Comparison of ENCODE assay signal across 9 cellular contexts in the genomic region with DNA sequence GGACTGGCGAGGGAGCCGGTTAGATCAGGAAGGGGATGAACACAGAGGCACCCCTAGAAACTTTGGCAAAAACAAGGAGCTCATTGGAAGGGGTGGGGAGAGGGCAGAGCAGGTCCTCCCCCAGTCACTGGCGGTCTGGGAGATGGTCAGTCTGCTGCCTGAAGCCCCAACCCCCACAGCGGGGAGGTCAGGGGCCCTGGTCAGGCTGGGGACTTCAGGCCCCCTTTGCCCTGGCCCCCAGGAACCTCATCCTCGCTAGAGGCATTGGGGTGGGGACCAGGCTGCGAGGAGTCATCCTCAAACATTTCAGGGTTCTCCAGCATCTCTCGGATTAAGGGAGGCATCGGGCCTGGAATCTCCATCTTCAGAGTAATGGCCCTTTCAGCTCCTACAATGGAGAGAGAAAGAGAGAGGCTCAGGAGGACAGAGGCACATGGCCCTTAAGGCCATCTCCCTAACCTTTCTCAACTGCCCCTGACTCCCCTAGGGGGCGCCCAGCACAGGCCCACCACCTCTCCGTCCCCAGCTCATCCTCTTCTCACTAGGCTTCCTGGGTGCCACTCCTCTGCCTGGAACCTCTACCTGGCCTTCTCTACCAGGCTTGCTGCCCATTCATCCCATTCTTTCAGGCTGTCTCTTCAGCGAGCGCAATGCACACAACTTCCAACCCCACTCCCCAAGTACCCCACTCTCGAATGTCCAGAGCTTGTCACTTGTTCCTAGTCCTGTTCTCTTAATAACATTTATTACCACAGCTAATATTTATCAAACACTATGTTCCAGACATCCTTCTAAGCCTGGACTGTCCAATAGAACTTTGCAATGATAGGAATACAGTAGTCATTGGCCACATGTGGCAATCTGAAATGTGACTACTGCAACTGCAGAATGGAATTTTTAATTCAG. TPM values are rescaled to one million over a fixed set of nuclear protein-coding genes. Genes with fewer than 3 reads are reported as not detected.
DNase-seq lines count a peak whose midpoint lies in the region; ATAC-seq, FAIRE-seq and TF ChIP-seq lines count a peak whose summit lies in the region.
"Had no signal": no experiment of that assay in that cellular context is flagged by ENCODE, and none has a peak within 500 bp of the region (broad histone marks: within the 10 kb centered on the region; RNA-seq: fewer than 3 reads in every experiment).

No MANE protein-coding gene starts in this region.

- no peak overlapping the region for H3K4me3 Mint-ChIP-seq in stimulated activated naive CD8-positive, alpha-beta T cell treated with anti-CD3 and anti-CD28 coated beads, Interleukin-15, amount 100 ng/mL, for 72 hours

- CTCF ChIA-PET in endothelial cell of umbilical vein (lab: Charles Lee): interaction anchor here (0.9 to 7.3 kb wide), 9 partner anchors 14 to 133 kb away, joined by 3 to 366 read pairs (median 54); a partner anchor contains a TSS

- no peak for ATAC-seq in stimulated activated naive CD8-positive, alpha-beta T cell treated with anti-CD3 and anti-CD28 coated beads, Interleukin-15, Interleukin-2, amounts not matched to agents 100 U/mL and 50 U/mL, for 24 hours
- ATAC-seq in stimulated activated naive CD8-positive, alpha-beta T cell treated with anti-CD3 and anti-CD28 coated beads, Interleukin-15, amount 100 ng/mL, for 72 hours: no peak
- ATAC-seq in HG02938 (IDR thresholded peaks at IDR 0.05; ENCODE audit: unreplicated experiment) (no peak), GM19455 (IDR thresholded peaks at IDR 0.05; ENCODE audit: unreplicated experiment) (no peak)

- dilution Hi-C loops in endothelial cell of umbilical vein (cut with MboI; ENCODE audit: extremely low pct_ligation_motif_present, low sequenced_read_pairs): no loop called here

- TF ChIP-seq POLR2A in endothelial cell of umbilical vein (IDR thresholded peaks at IDR 0.05; ENCODE audit: low read depth, low read length) (no peak), lower leg skin (IDR thresholded peaks at IDR 0.05) (no peak)

- FAIRE-seq in endothelial cell of umbilical vein (lab: Jason Lieb, UNC): no peak

- peak; percentile 49 for DNase-seq in stimulated activated naive CD8-positive, alpha-beta T cell treated with anti-CD3 and anti-CD28 coated beads, Interleukin-15, Interleukin-2, amounts not matched to agents 100 U/mL and 50 U/mL, for 24 hours
- no peak for DNase-seq in stimulated activated naive CD8-positive, alpha-beta T cell treated with anti-CD3 and anti-CD28 coated beads, Interleukin-15, amount 100 ng/mL, for 72 hours
- DNase-seq in endothelial cell of umbilical vein (ENCODE audit: low read depth, low spot score) (no peak), lower leg skin (ENCODE audit: low spot score in 2 of 2) (no peak)
- DNase-seq in activated CD4-positive, alpha-beta T cell treated with anti-CD3 and anti-CD28 coated beads, Interleukin-2, amount 50 U/mL, for 48 hours: no peak
- DNase-seq: NCI-H1092 treated with DMSO at 0.1 percent for 48 hours had no signal

- intact Hi-C loops in endothelial cell of umbilical vein (cut with micrococcal nuclease) (no loop called here), lower leg skin (cut with DNase I; ENCODE audit: low total_unique reads) (loop anchor here (5.0 kb wide), 1 partner anchor 81 kb away; no protein-coding TSS in a partner anchor)

- H2AFZ ChIP-seq in OCI-LY3 (ENCODE audit: low read depth, low read length): no peak overlapping the region
- no peak overlapping the region for H2AFZ ChIP-seq in endothelial cell of umbilical vein (ENCODE audit: low read depth, low read length)

- no peaks in the 10 kb centered on the region for H3K9me3 Mint-ChIP-seq in stimulated activated naive CD8-positive, alpha-beta T cell treated with anti-CD3 and anti-CD28 coated beads, Interleukin-15, amount 100 ng/mL, for 72 hours

- H3K4me3 ChIP-seq in OCI-LY3 (ENCODE audit: low read length) (no peak overlapping the region), endothelial cell of umbilical vein (replicated peaks in 1 of 3; ENCODE audit: insufficient read depth in 1 of 3, low read depth in 1 of 3, low read length in 3 of 3) (no peak overlapping the region), lower leg skin (ENCODE audit: low read depth, poor library complexity, severe bottlenecking) (no peak overlapping the region)

- H4K20me1 ChIP-seq in OCI-LY3 (ENCODE audit: insufficient read depth, low read length) (no peaks in the 10 kb centered on the region), endothelial cell of umbilical vein (replicated peaks; ENCODE audit: control insufficient read depth, extremely low read depth, insufficient read depth, low read length) (no peaks in the 10 kb centered on the region)

- H3K9ac ChIP-seq in OCI-LY3 (ENCODE audit: low read length) (no peak overlapping the region), endothelial cell of umbilical vein (replicated peaks; ENCODE audit: extremely low read depth, insufficient read depth, low read length) (no peak overlapping the region)

- no peaks in the 10 kb centered on the region for H3K27me3 Mint-ChIP-seq in stimulated activated naive CD8-positive, alpha-beta T cell treated with anti-CD3 and anti-CD28 coated beads, Interleukin-15, amount 100 ng/mL, for 72 hours

- peaks cover 92% of the 10 kb centered on the region for H3K4me1 Mint-ChIP-seq in stimulated activated naive CD8-positive, alpha-beta T cell treated with anti-CD3 and anti-CD28 coated beads, Interleukin-15, amount 100 ng/mL, for 72 hours

- POLR2A ChIA-PET in endothelial cell of umbilical vein (lab: Charles Lee): no interaction called here

- H3K9me1 ChIP-seq in endothelial cell of umbilical vein (replicated peaks; ENCODE audit: control insufficient read depth, extremely low read depth, insufficient read depth, low read length): no peaks in the 10 kb centered on the region

- peak overlapping the region in 1 of 2 donors; percentile 14 for H3K27ac Mint-ChIP-seq in stimulated activated naive CD8-positive, alpha-beta T cell treated with anti-CD3 and anti-CD28 coated beads, Interleukin-15, amount 100 ng/mL, for 72 hours

- H3K4me2 ChIP-seq in OCI-LY3 (ENCODE audit: low read length): no peak overlapping the region
- H3K4me2 ChIP-seq in endothelial cell of umbilical vein (ENCODE audit: insufficient read depth, low read length): no peak overlapping the region

- no TSS peak for BruUV-seq in endothelial cell of umbilical vein (replicated peaks; lab: Mats Ljungman, UMichigan)

- H3K27ac ChIP-seq in OCI-LY3 (ENCODE audit: low read length) (no peak overlapping the region), endothelial cell of umbilical vein (ENCODE audit: insufficient read depth, low read depth, low read length) (no peak overlapping the region)

- TF ChIP-seq CTCF in OCI-LY3 (IDR thresholded peaks at IDR 0.05; ENCODE audit: low read depth, low read length): peak; percentile 60
- peak; percentile 17 to 36 for TF ChIP-seq CTCF in endothelial cell of umbilical vein (IDR thresholded peaks at IDR 0.05; ENCODE audit: extremely low read depth in 1 of 2, insufficient read depth in 1 of 2, low read depth in 1 of 2, low read length in 2 of 2)
- TF ChIP-seq CTCF in lower leg skin (IDR thresholded peaks at IDR 0.05): no peak

- H3K79me2 ChIP-seq in OCI-LY3 (ENCODE audit: low read length) (no peaks in the 10 kb centered on the region), endothelial cell of umbilical vein (ENCODE audit: control insufficient read depth, insufficient read depth, low read length) (no peaks in the 10 kb centered on the region)

- 91% methylated on average over 13 of the region's 13 CpGs for WGBS in lower leg skin, 2 donors

- H3K4me1 ChIP-seq in OCI-LY3 (ENCODE audit: low read length): peaks cover 31% of the 10 kb centered on the region
- H3K4me1 ChIP-seq in endothelial cell of umbilical vein (ENCODE audit: control insufficient read depth, extremely low read depth, insufficient read depth, low read length): peaks cover 26% of the 10 kb centered on the region

- H3K27me3 ChIP-seq in OCI-LY3 (ENCODE audit: low read depth, low read length) (no peaks in the 10 kb centered on the region), endothelial cell of umbilical vein (ENCODE audit: control insufficient read depth in 2 of 2, insufficient read depth in 2 of 2, low read length in 2 of 2) (no peaks in the 10 kb centered on the region)

- H3K36me3 ChIP-seq in OCI-LY3 (replicated peaks; ENCODE audit: low read depth, low read length) (no peaks in the 10 kb centered on the region), endothelial cell of umbilical vein (ENCODE audit: control insufficient read depth in 2 of 2, extremely low read depth in 1 of 2, insufficient read depth in 2 of 2, low read length in 2 of 2) (peaks cover 0 to 2% of the 10 kb centered on the region in 2 experiments)

- no peaks in the 10 kb centered on the region for H3K9me3 ChIP-seq in OCI-LY3 (ENCODE audit: insufficient read depth, low read length)
- H3K9me3 ChIP-seq in endothelial cell of umbilical vein (replicated peaks; ENCODE audit: control insufficient read depth, insufficient read depth, low read length): no peaks in the 10 kb centered on the region

RNA-seq across cellular contexts. Expression of a gene that starts 4.7 kb away (rescaled TPM):
- not detected in 2 replicates for total RNA-seq in endothelial cell of umbilical vein
- polyA plus RNA-seq in endothelial cell of umbilical vein: 0.17 and 0.18 TPM in 2 replicates
- polyA plus RNA-seq in endothelial cell of umbilical vein (2011; cell fraction: cytosol; rRNA removed): 0.04 and 0.14 TPM in 2 replicates
- polyA plus RNA-seq in endothelial cell of umbilical vein (2011; cell fraction: nucleus; rRNA removed): 0.43 and 0.47 TPM in 2 replicates
- polyA plus RNA-seq in endothelial cell of umbilical vein (2012): not detected in 2 replicates
- polyA minus RNA-seq in endothelial cell of umbilical vein: 0.17 TPM in 1 of 2 replicates, not detected in the other
- not detected for polyA minus RNA-seq in endothelial cell of umbilical vein (2011; cell fraction: cytosol; rRNA and poly(A)+ RNA removed)
- 0.53 TPM in 1 of 2 replicates, not detected in the other for polyA minus RNA-seq in endothelial cell of umbilical vein (2011; cell fraction: nucleus; rRNA and poly(A)+ RNA removed)
- 10 to 100 TPM in 1 of 4 donors, 1 to 10 TPM in 3; 6.5 to 13.2 (median 7.8) TPM for total RNA-seq in lower leg skin

RNA-seq across cellular contexts. Expression of a gene that starts 20.3 kb away (rescaled TPM):
- total RNA-seq in endothelial cell of umbilical vein (16.1 and 19.5 TPM in 2 replicates), lower leg skin (100 to 1,000 TPM; 160 to 207 (median 199) TPM)
- polyA plus RNA-seq in endothelial cell of umbilical vein: 9.9 and 11.6 TPM in 2 replicates
- polyA plus RNA-seq in endothelial cell of umbilical vein (2011; cell fraction: cytosol; rRNA removed): 7.7 and 9.4 TPM in 2 replicates
- polyA plus RNA-seq in endothelial cell of umbilical vein (2011; cell fraction: nucleus; rRNA removed): 10.6 and 13.5 TPM in 2 replicates
- polyA plus RNA-seq in endothelial cell of umbilical vein (2012): 13.4 and 16.6 TPM in 2 replicates
- 6.7 and 8.5 TPM in 2 replicates for polyA minus RNA-seq in endothelial cell of umbilical vein
- polyA minus RNA-seq in endothelial cell of umbilical vein (2011; cell fraction: cytosol; rRNA and poly(A)+ RNA removed): 19.9 TPM
- polyA minus RNA-seq in endothelial cell of umbilical vein (2011; cell fraction: nucleus; rRNA and poly(A)+ RNA removed): 2.5 and 4.1 TPM in 2 replicates

RNA-seq across cellular contexts. Expression of a gene that starts 31.0 kb away (rescaled TPM):
- total RNA-seq in endothelial cell of umbilical vein: 21.1 and 22.0 TPM in 2 replicates
- 24.0 and 24.4 TPM in 2 replicates for polyA plus RNA-seq in endothelial cell of umbilical vein
- 5.1 and 8.8 TPM in 2 replicates for polyA plus RNA-seq in endothelial cell of umbilical vein (2011; cell fraction: cytosol; rRNA removed)
- 214 and 219 TPM in 2 replicates for polyA plus RNA-seq in endothelial cell of umbilical vein (2011; cell fraction: nucleus; rRNA removed)
- 16.2 and 18.2 TPM in 2 replicates for polyA plus RNA-seq in endothelial cell of umbilical vein (2012)
- polyA minus RNA-seq in endothelial cell of umbilical vein: 21.9 and 31.0 TPM in 2 replicates
- polyA minus RNA-seq in endothelial cell of umbilical vein (2011; cell fraction: cytosol; rRNA and poly(A)+ RNA removed): 4.9 TPM
- polyA minus RNA-seq in endothelial cell of umbilical vein (2011; cell fraction: nucleus; rRNA and poly(A)+ RNA removed): 28.4 and 32.6 TPM in 2 replicates
- total RNA-seq in lower leg skin: 10 to 100 TPM in 3 of 4 donors, 1 to 10 TPM in 1; 7.2 to 33.6 (median 19.2) TPM

RNA-seq across cellular contexts. Expression of a gene that starts 31.2 kb away (rescaled TPM):
- total RNA-seq in endothelial cell of umbilical vein: 34.9 and 38.1 TPM in 2 replicates
- polyA plus RNA-seq in endothelial cell of umbilical vein: 7.9 and 10.5 TPM in 2 replicates
- 6.8 and 8.4 TPM in 2 replicates for polyA plus RNA-seq in endothelial cell of umbilical vein (2011; cell fraction: cytosol; rRNA removed)
- 42.0 and 46.7 TPM in 2 replicates for polyA plus RNA-seq in endothelial cell of umbilical vein (2011; cell fraction: nucleus; rRNA removed)
- polyA plus RNA-seq in endothelial cell of umbilical vein (2012): 10.6 and 12.2 TPM in 2 replicates
- 27.6 and 28.4 TPM in 2 replicates for polyA minus RNA-seq in endothelial cell of umbilical vein
- polyA minus RNA-seq in endothelial cell of umbilical vein (2011; cell fraction: cytosol; rRNA and poly(A)+ RNA removed): 15.1 TPM
- 43.0 and 55.1 TPM in 2 replicates for polyA minus RNA-seq in endothelial cell of umbilical vein (2011; cell fraction: nucleus; rRNA and poly(A)+ RNA removed)
- 10 to 100 TPM in 1 of 4 donors, 1 to 10 TPM in 3; 6.1 to 12.1 (median 8.4) TPM for total RNA-seq in lower leg skin

RNA-seq across cellular contexts. Expression of a gene that starts 56.4 kb away (rescaled TPM):
- total RNA-seq in endothelial cell of umbilical vein (39.3 and 42.7 TPM in 2 replicates), lower leg skin (10 to 100 TPM in 1 of 4 donors, 1 to 10 TPM in 3; 4.7 to 13.6 (median 5.8) TPM)
- 16.2 and 18.8 TPM in 2 replicates for polyA plus RNA-seq in endothelial cell of umbilical vein
- polyA plus RNA-seq in endothelial cell of umbilical vein (2011; cell fraction: cytosol; rRNA removed): 10.3 and 10.6 TPM in 2 replicates
- 66.8 and 72.5 TPM in 2 replicates for polyA plus RNA-seq in endothelial cell of umbilical vein (2011; cell fraction: nucleus; rRNA removed)
- 5.8 and 10.4 TPM in 2 replicates for polyA plus RNA-seq in endothelial cell of umbilical vein (2012)
- 20.5 and 30.2 TPM in 2 replicates for polyA minus RNA-seq in endothelial cell of umbilical vein
- polyA minus RNA-seq in endothelial cell of umbilical vein (2011; cell fraction: cytosol; rRNA and poly(A)+ RNA removed): 16.7 TPM
- polyA minus RNA-seq in endothelial cell of umbilical vein (2011; cell fraction: nucleus; rRNA and poly(A)+ RNA removed): 19.9 and 31.0 TPM in 2 replicates

Comparison
In these comparisons a context has a peak if more than half of its experiments do, and no peak if none do; other contexts are left out.
1. CTCF ChIP-seq: peak in OCI-LY3 (single experiment) and endothelial cell of umbilical vein (2 of 2); none in lower leg skin (0 of 3).